1 cellular context compared by ENCODE assay signal in the genomic region with DNA sequence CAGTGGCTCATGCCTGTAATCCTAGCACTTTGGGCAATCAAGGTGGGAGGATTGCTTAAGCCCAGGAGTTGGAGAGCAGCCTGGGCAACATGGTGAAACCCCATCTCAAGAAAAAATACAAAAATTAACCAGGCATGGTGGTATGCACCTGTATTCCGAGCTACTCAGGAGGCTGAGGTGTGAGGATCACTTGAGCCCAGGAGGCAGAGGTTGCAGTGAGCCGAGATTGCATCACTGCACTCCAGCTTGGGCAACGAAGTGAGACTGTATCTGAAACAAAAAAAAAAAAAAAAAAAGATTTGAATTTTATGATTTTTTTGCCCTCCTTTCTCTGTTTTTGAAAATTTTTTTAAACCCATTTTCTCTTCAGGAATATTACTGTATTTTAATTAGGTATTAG.
A peak's percentile ranks its signal among the peaks of the same experiment; 100 is the strongest.
TF ChIP-seq lines count a peak whose summit lies in the region.

No MANE protein-coding gene starts in this region.

TF ChIP-seq in IMR-90, 13 proteins besides CTCF, POLR2A, EP300 and RAD21:
- TF ChIP-seq MAZ (IDR thresholded peaks at IDR 0.05; ENCODE audit: borderline replicate concordance, low read depth, low read length) = no peak
- TF ChIP-seq, protein P1, sequence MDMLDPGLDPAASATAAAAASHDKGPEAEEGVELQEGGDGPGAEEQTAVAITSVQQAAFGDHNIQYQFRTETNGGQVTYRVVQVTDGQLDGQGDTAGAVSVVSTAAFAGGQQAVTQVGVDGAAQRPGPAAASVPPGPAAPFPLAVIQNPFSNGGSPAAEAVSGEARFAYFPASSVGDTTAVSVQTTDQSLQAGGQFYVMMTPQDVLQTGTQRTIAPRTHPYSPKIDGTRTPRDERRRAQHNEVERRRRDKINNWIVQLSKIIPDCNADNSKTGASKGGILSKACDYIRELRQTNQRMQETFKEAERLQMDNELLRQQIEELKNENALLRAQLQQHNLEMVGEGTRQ (IDR thresholded peaks at IDR 0.05; ENCODE audit: low read depth, low read length) = no peak
- TF ChIP-seq CEBPB (IDR thresholded peaks at IDR 0.05; ENCODE audit: low read depth, low read length) = peak; percentile 14; the same call in 1 of the 2 replicates
- TF ChIP-seq FOS (IDR thresholded peaks at IDR 0.05; ENCODE audit: low read depth, low read length) = no peak
